Comparison of ENCODE assay signal across 8 cellular contexts in genomic region chr9:38160613-38161215, GRCh38.
DNase-seq lines count a peak whose midpoint lies in the region; ATAC-seq and TF ChIP-seq lines count a peak whose summit lies in the region.

No MANE protein-coding gene starts in this region.

- DNase-seq in NCI-H2196 (lab: John Stamatoyannopoulos, UW; ENCODE audit: unreplicated experiment) (peak; percentile 33), NCI-H2196 treated with DMSO at 0.1 percent for 48 hours (lab: John Stamatoyannopoulos, UW; ENCODE audit: unreplicated experiment) (no peak), NB4 (ENCODE audit: low read depth) (peak; percentile 59), cerebellar cortex (ENCODE audit: low spot score) (peak; percentile 41), left lung (peak in 1 of 2 donors; percentile 57)
- DNase-seq in activated CD4-positive, CD25-positive, alpha-beta regulatory T cell treated with anti-CD3 and anti-CD28 coated beads, Interleukin-2, amount 50 U/mL, for 16 hours (ENCODE audit: low read depth, low spot score): peak; percentile 23
- DNase-seq in stimulated activated CD8-positive, alpha-beta memory T cell treated with anti-CD3 and anti-CD28 coated beads, Interleukin-12 subunit alpha, Interleukin-12 subunit beta, amount 100 ng/mL, for 4 hours (ENCODE audit: low read depth): peak; percentile 19

- no peak for TF ChIP-seq POLR2A in NB4 (IDR thresholded peaks at IDR 0.05; ENCODE audit: extremely low read depth, insufficient read length)

- no peaks in the 10 kb centered on the region for H3K4me1 ChIP-seq in left lung

- no peak overlapping the region for H3K27ac ChIP-seq in left lung

- ATAC-seq in left lung (peak; percentile 81), GM18873 (IDR thresholded peaks at IDR 0.05; ENCODE audit: low FRiP score, unreplicated experiment) (no peak)

- intact Hi-C loops in left lung (cut with DNase I): loop anchor here in 1 of 2 donors (5.0 kb wide), 1 partner anchor 243 kb away; no protein-coding TSS in a partner anchor

- H3K27me3 ChIP-seq in left lung: no peaks in the 10 kb centered on the region

- H3K9me3 ChIP-seq in left lung: no peaks in the 10 kb centered on the region

- H3K4me3 ChIP-seq in NB4 (ENCODE audit: low read depth, low read length) (no peak overlapping the region), left lung (no peak overlapping the region)

- TF ChIP-seq CTCF in NB4 (IDR thresholded peaks at IDR 0.05; ENCODE audit: low read depth, low read length) (peak; percentile 79), left lung (IDR thresholded peaks at IDR 0.05) (peak; percentile 74 to 84)

- H3K36me3 ChIP-seq in left lung: no peaks in the 10 kb centered on the region
